In the genomic region with DNA sequence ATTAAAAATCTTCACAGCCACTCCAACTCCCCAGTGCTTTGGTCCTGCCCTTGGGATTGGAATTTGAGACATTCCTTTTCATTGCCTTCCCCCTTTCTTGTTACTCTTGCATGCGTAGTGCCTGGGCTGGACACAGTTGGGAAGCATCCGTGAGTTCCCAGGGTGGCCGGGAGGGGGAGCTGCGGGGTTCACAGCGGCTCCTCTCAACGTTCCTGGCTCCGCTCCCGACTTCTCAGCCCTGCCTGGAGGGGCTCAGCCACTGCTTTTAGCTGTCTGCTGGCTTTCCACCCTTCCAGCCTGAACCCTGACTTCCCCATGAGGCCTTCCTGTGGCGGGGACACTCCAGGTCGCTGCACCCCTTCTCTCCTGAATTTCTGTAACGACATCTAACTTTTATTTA, we compare ENCODE assay signal across 8 cellular contexts. TPM values are rescaled to one million over a fixed set of nuclear protein-coding genes. Genes with fewer than 3 reads are reported as not detected.
DNase-seq lines count a peak whose midpoint lies in the region; ATAC-seq and TF ChIP-seq lines count a peak whose summit lies in the region.

No MANE protein-coding gene starts in this region.

- no peaks in the 10 kb centered on the region for H3K9me2 ChIP-seq in PC-3 (replicated peaks; ENCODE audit: low read length)

- H3K27me3 ChIP-seq in BJ (ENCODE audit: control insufficient read depth, insufficient read depth, low read length) (no peaks in the 10 kb centered on the region), H7 (ENCODE audit: control insufficient read depth, insufficient read depth, low read length) (no peaks in the 10 kb centered on the region), PC-3 (ENCODE audit: low read length) (no peaks in the 10 kb centered on the region), gastroesophageal sphincter (no peaks in the 10 kb centered on the region)

- H3K27ac ChIP-seq in PC-3 (ENCODE audit: low read length) (no peak overlapping the region), gastroesophageal sphincter (no peak overlapping the region)

- H3K36me3 ChIP-seq in BJ (ENCODE audit: control insufficient read depth, insufficient read depth, low read length) (peaks cover 6% of the 10 kb centered on the region; the same call in 1 of the 2 replicates), H7 (replicated peaks; ENCODE audit: control insufficient read depth, insufficient read depth, low read length) (no peaks in the 10 kb centered on the region), PC-3 (ENCODE audit: low read depth, low read length) (peaks cover 3% of the 10 kb centered on the region; the same call in 1 of the 2 replicates), gastroesophageal sphincter (peaks cover 0 to 26% of the 10 kb centered on the region in 2 donors)

- no peak overlapping the region for H3K9ac ChIP-seq in PC-3 (ENCODE audit: low read length)

- no peaks in the 10 kb centered on the region for H3K9me3 ChIP-seq in PC-3 (ENCODE audit: low read length)
- H3K9me3 ChIP-seq in gastroesophageal sphincter = no peaks in the 10 kb centered on the region

- H3K4me1 ChIP-seq in PC-3 (ENCODE audit: insufficient read depth, low read length) (no peaks in the 10 kb centered on the region), gastroesophageal sphincter (peaks cover 0 to 7% (median 0%) of the 10 kb centered on the region in 3 donors)

- ATAC-seq in PC-3 (peak; percentile 82), gastroesophageal sphincter (peak; percentile 84), GM18858 (IDR thresholded peaks at IDR 0.05; ENCODE audit: unreplicated experiment) (no peak), GM19467 (IDR thresholded peaks at IDR 0.05; ENCODE audit: unreplicated experiment) (no peak)

- H3K4me3 ChIP-seq in BJ (ENCODE audit: low read depth, low read length) (no peak overlapping the region), H7 (ENCODE audit: insufficient read depth, low read depth, low read length) (no peak overlapping the region), PC-3 (ENCODE audit: low read length) (no peak overlapping the region), gastroesophageal sphincter (no peak overlapping the region)

- H4K20me1 ChIP-seq in PC-3 (ENCODE audit: low read length) = no peaks in the 10 kb centered on the region

- CTCF ChIA-PET in BJ (lab: Yijun Ruan, JAX) = interaction anchor here (0.5 to 4.7 kb wide), 24 partner anchors 8 to 188 kb away, joined by 3 to 27 read pairs (median 4); no protein-coding TSS in a partner anchor
- CTCF ChIA-PET in PC-3 (lab: Charles Lee) = interaction anchor here (0.6 to 0.7 kb wide), 2 partner anchors 29 to 99 kb away, joined by 3 read pairs; no protein-coding TSS in a partner anchor

- DNase-seq in BJ (ENCODE audit: low read depth) (no peak), H7 (peak; percentile 96), PC-3 (peak; percentile 68), occipital lobe (lab: John Stamatoyannopoulos, UW) (peak; percentile 47)
- peak; percentile 15 for DNase-seq in activated effector memory CD4-positive, alpha-beta T cell treated with Interleukin-2 at 50 U/mL for 16 hours

- no peaks in the 10 kb centered on the region for H3F3A ChIP-seq in PC-3 (ENCODE audit: low read length, unreplicated experiment)

- no peak for TF ChIP-seq EP300 in gastroesophageal sphincter (IDR thresholded peaks at IDR 0.05)

- intact Hi-C loops in PC-3 (cut with micrococcal nuclease) = no loop called here

- no peak overlapping the region for H2AFZ ChIP-seq in PC-3 (ENCODE audit: low read length)

- TF ChIP-seq POLR2A in gastroesophageal sphincter (IDR thresholded peaks at IDR 0.05) = no peak

- peak; percentile 95 for TF ChIP-seq CTCF in BJ (IDR thresholded peaks at IDR 0.05; ENCODE audit: insufficient read depth, low read depth, low read length)
- peak; percentile 73 for TF ChIP-seq CTCF in PC-3 (conservative IDR thresholded peaks at IDR 0.05; ENCODE audit: low read depth, low read length)
- peak in 3 of 4 experiments; percentile 71 to 89 (median 74) for TF ChIP-seq CTCF in gastroesophageal sphincter (IDR thresholded peaks at IDR 0.05)

- H3K4me2 ChIP-seq in PC-3 (ENCODE audit: low read length) = no peak overlapping the region

- H3K79me2 ChIP-seq in PC-3 (ENCODE audit: low read length) = no peaks in the 10 kb centered on the region

- POLR2A ChIA-PET in BJ (lab: Charles Lee) = interaction anchor here (0.6 kb wide), 1 partner anchor 37 kb away, joined by 3 read pairs; no protein-coding TSS in a partner anchor
- POLR2A ChIA-PET in PC-3 (lab: Charles Lee; ENCODE audit: unreplicated experiment) = no interaction called here

- 8 to 11% methylated on average over 6 to 10 of the region's 11 CpGs for WGBS in gastroesophageal sphincter (ENCODE audit: low coverage in 1 of 2), 2 donors

- no TSS peak for BruUV-seq in PC-3 (replicated peaks; lab: Mats Ljungman, UMichigan)

RNA-seq across cellular contexts. Expression of a gene that starts 3.2 kb away (rescaled TPM):
- not detected in 2 replicates for polyA plus RNA-seq in BJ (2011; rRNA removed)
- polyA minus RNA-seq in BJ (2011; rRNA and poly(A)+ RNA removed) = not detected in 2 replicates
- not detected in 2 replicates for total RNA-seq in H7 (2014; rRNA removed; shearing (Covaris generic))
- total RNA-seq in PC-3 (2014; rRNA removed) (not detected in 2 replicates), gastroesophageal sphincter (not detected), occipital lobe (not detected)

RNA-seq across cellular contexts. Expression of a gene that starts 18.8 kb away (rescaled TPM):
- not detected in 2 replicates for polyA plus RNA-seq in BJ (2011; rRNA removed)
- not detected in 2 replicates for polyA minus RNA-seq in BJ (2011; rRNA and poly(A)+ RNA removed)
- total RNA-seq in H7 (2014; rRNA removed; shearing (Covaris generic)) = not detected in 2 replicates
- not detected in 2 replicates for total RNA-seq in PC-3 (2014; rRNA removed)
- total RNA-seq in gastroesophageal sphincter = 1 to 10 TPM; 1.4 to 5.7 (median 1.9) TPM
- total RNA-seq in occipital lobe = 0.62 TPM

RNA-seq across cellular contexts. Expression of a gene that starts 23.3 kb away (rescaled TPM):
- polyA plus RNA-seq in BJ (2011; rRNA removed) = 15.2 and 26.6 TPM in 2 replicates
- 13.0 and 22.3 TPM in 2 replicates for polyA minus RNA-seq in BJ (2011; rRNA and poly(A)+ RNA removed)
- total RNA-seq in H7 (2014; rRNA removed; shearing (Covaris generic)) = 64.6 and 76.9 TPM in 2 replicates
- total RNA-seq in PC-3 (2014; rRNA removed) (71.4 and 88.6 TPM in 2 replicates), gastroesophageal sphincter (1 to 10 TPM in 2 of 4 donors, not detected in 2; 1.3 to 1.7 TPM), occipital lobe (1.1 TPM)

RNA-seq across cellular contexts. Expression of a gene that starts 23.4 kb away (rescaled TPM):
- polyA plus RNA-seq in BJ (2011; rRNA removed) = 40.0 and 55.7 TPM in 2 replicates
- 13.3 and 28.9 TPM in 2 replicates for polyA minus RNA-seq in BJ (2011; rRNA and poly(A)+ RNA removed)
- total RNA-seq in H7 (2014; rRNA removed; shearing (Covaris generic)) = 100 and 106 TPM in 2 replicates
- total RNA-seq in PC-3 (2014; rRNA removed) (42.0 and 43.3 TPM in 2 replicates), gastroesophageal sphincter (10 to 100 TPM in 2 of 4 donors, 1 to 10 TPM in 2; 8.2 to 12.5 (median 9.5) TPM), occipital lobe (41.5 TPM)

RNA-seq across cellular contexts. Expression of a gene that starts 37.1 kb away (rescaled TPM):
- polyA plus RNA-seq in BJ (2011; rRNA removed) = 42.1 and 43.7 TPM in 2 replicates
- 27.2 and 37.3 TPM in 2 replicates for polyA minus RNA-seq in BJ (2011; rRNA and poly(A)+ RNA removed)
- total RNA-seq in H7 (2014; rRNA removed; shearing (Covaris generic)) = 17.2 and 20.2 TPM in 2 replicates
- total RNA-seq in PC-3 (2014; rRNA removed) (19.8 and 22.6 TPM in 2 replicates), gastroesophageal sphincter (10 to 100 TPM; 25.2 to 41.4 (median 25.7) TPM), occipital lobe (9.7 TPM)

Comparison
In these comparisons a context has a peak if more than half of its experiments do, and no peak if none do; other contexts are left out.
1. ATAC-seq: peak in PC-3 (single experiment) and gastroesophageal sphincter (single experiment); none in GM18858 (single experiment) and GM19467 (single experiment).
2. RNA of a gene that starts 23.3 kb away (total RNA-seq): 64.6 to 76.9 TPM in H7 and 71.4 to 88.6 TPM in PC-3; 1.3 to 1.7 TPM in gastroesophageal sphincter and 1.1 TPM in occipital lobe (single experiment); every median in the first group is over 10 times any median in the second.
3. Peak in every context shown above with its lines, with median percentiles within 50 percentile points of each other: CTCF ChIP-seq.